In the genomic region with DNA sequence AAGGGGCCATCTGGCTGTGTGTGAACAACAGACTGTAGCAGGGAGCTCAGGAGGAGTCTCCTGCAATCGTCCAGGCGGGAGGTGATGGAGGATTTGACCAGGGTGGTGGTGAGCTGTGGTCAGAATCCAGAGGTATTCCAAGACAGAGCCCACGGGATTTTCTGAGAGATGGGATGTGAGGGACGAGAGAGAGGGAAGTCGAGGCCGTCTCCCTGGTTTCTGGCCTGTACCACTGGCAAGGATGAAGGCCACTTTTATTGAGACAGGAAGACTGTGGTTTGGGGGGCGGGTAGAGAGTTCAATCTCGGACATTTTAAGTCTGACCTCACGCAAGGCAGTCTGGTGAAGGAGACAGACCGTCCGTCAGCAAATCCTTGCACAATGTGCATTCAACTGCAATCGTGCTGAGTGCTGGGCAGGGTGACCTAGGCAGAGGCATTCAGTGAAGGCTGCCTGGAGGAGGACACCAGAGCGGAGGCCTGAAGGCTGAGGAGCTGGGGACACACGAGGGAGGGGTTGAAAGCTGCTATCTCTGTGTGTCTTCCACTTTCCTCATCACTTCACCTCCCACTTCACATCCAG, we compare ENCODE assay signal across 11 cellular contexts. TPM values are rescaled to one million over a fixed set of nuclear protein-coding genes. Genes with fewer than 3 reads are reported as not detected.
DNase-seq lines count a peak whose midpoint lies in the region; ATAC-seq, FAIRE-seq and TF ChIP-seq lines count a peak whose summit lies in the region.
"Had no signal": no experiment of that assay in that cellular context is flagged by ENCODE, and none has a peak within 500 bp of the region (broad histone marks: within the 10 kb centered on the region; RNA-seq: fewer than 3 reads in every experiment).

No MANE protein-coding gene starts in this region.

- peak overlapping the region; percentile 73 for H3K4me2 ChIP-seq in GM12878 (ENCODE audit: control insufficient read depth, insufficient read depth)

- TF ChIP-seq POLR2A in GM12878 (IDR thresholded peaks at IDR 0.05; ENCODE audit: low read depth, low read length): no peak

- H3K9me3 Mint-ChIP-seq in natural killer cell: no peaks in the 10 kb centered on the region

- BruUV-seq in GM12878 (replicated peaks; lab: Mats Ljungman, UMichigan): no TSS peak

- H3K36me3 ChIP-seq in GM12878 (ENCODE audit: control insufficient read depth in 2 of 2, insufficient read depth in 2 of 2, low read length in 1 of 2): peaks cover 3 to 33% of the 10 kb centered on the region in 2 experiments; a peak in 3 of 4 replicates
- H3K36me3 ChIP-seq: breast epithelium had no signal

- FAIRE-seq in GM12878 (lab: Jason Lieb, UNC): peak; percentile 13
- FAIRE-seq: urothelium cell line had no signal

- no peaks in the 10 kb centered on the region for H3K36me3 Mint-ChIP-seq in natural killer cell

- H3K27ac ChIP-seq in GM12878 (ENCODE audit: control insufficient read depth, insufficient read depth): peak overlapping the region; percentile 69

- peaks cover 23% of the 10 kb centered on the region for H3K9me3 ChIP-seq in GM12878 (replicated peaks; ENCODE audit: control insufficient read depth, insufficient read depth, low read length)

- no peaks in the 10 kb centered on the region; the same call in 1 of the 2 replicates for H4K20me1 ChIP-seq in GM12878 (ENCODE audit: control insufficient read depth, insufficient read depth)

- POLR2A ChIA-PET in GM12878 (lab: Charles Lee): interaction anchor here (1.2 to 1.5 kb wide), 3 partner anchors 25 to 72 kb away, joined by 3 to 5 read pairs (median 4); no protein-coding TSS in a partner anchor

- no peaks in the 10 kb centered on the region for H3K27me3 ChIP-seq in GM12878 (replicated peaks in 1 of 2; ENCODE audit: control insufficient read depth in 2 of 2, insufficient read depth in 2 of 2, low read length in 1 of 2)
- H3K27me3 ChIP-seq: breast epithelium had no signal

- no peak for TF ChIP-seq EP300 in GM12878 (IDR thresholded peaks at IDR 0.05; ENCODE audit: borderline replicate concordance in 1 of 2, control insufficient read depth in 1 of 2, low read depth in 2 of 2, low read length in 2 of 2)

- H3K79me2 ChIP-seq in GM12878 (ENCODE audit: control insufficient read depth, insufficient read depth, low read length): peaks cover 93% of the 10 kb centered on the region

- H3K4me3 ChIP-seq in GM12878: 0 out of 2 replicates have a peak overlapping the region, but pooled peaks have one; percentile 28
- H3K4me3 ChIP-seq: breast epithelium had no signal

- ATAC-seq in GM12878: peak; percentile 26
- peak; percentile 8 to 38 (median 35) for ATAC-seq in natural killer cell
- no peak for ATAC-seq in GM19023 (IDR thresholded peaks at IDR 0.05; ENCODE audit: unreplicated experiment)
- ATAC-seq in HG03025 (IDR thresholded peaks at IDR 0.05; ENCODE audit: low FRiP score, unreplicated experiment): no peak

- H3K27ac Mint-ChIP-seq in natural killer cell: no peak overlapping the region

- peaks cover 49% of the 10 kb centered on the region for H3K4me1 ChIP-seq in GM12878 (ENCODE audit: control insufficient read depth, insufficient read depth, low read length)
- H3K4me1 ChIP-seq: breast epithelium had no signal

- intact Hi-C loops in GM12878 (cut with micrococcal nuclease; ENCODE audit: unreplicated experiment) (no loop called here), natural killer cell (cut with micrococcal nuclease) (loop anchor here (2.0 kb wide), 1 partner anchor 15 kb away; no protein-coding TSS in a partner anchor)

- 19% methylated on average over 14 of the region's 14 CpGs for WGBS in GM12878 (ENCODE audit: insufficient coverage, insufficient replicate concordance, low lambda C conversion rate, missing lambda C conversion rate)

- H3K9ac ChIP-seq in GM12878 (ENCODE audit: control insufficient read depth, insufficient read depth, low read length): peak overlapping the region; percentile 24

- no peak for TF ChIP-seq RAD21 in GM12878 (IDR thresholded peaks at IDR 0.05; ENCODE audit: insufficient read depth, low read depth, low read length)

- SMC1A ChIA-PET in GM12878 (lab: Charles Lee; ENCODE audit: uncharacterized antibody, unreplicated experiment): interaction anchor here (1.1 to 4.0 kb wide), 6 partner anchors 14 to 131 kb away, joined by 3 to 15 read pairs (median 4); no protein-coding TSS in a partner anchor

- TF ChIP-seq CTCF in GM12878 (IDR thresholded peaks at IDR 0.05 in 2 of 3, conservative IDR thresholded peaks at IDR 0.05 in 1 of 3; ENCODE audit: control insufficient read depth in 2 of 3, extremely low read depth in 1 of 3, insufficient read depth in 1 of 3, low read depth in 3 of 3, low read length in 3 of 3) (no peak), natural killer cell (IDR thresholded peaks at IDR 0.05) (no peak)

- RAD21 ChIA-PET in GM12878 (lab: Charles Lee; ENCODE audit: unreplicated experiment): interaction anchor here (0.6 to 1.6 kb wide), 3 partner anchors 10 to 33 kb away, joined by 3 to 6 read pairs (median 5); no protein-coding TSS in a partner anchor

- H2AFZ ChIP-seq in GM12878 (ENCODE audit: control insufficient read depth, low read depth, low read length): no peak overlapping the region

- peak overlapping the region; percentile 80 for H3K4me3 Mint-ChIP-seq in natural killer cell

- in situ Hi-C loops in GM12878 (cut with MboI): no loop called here

- CTCF ChIA-PET in GM12878 (lab: Yijun Ruan, JAX): interaction anchor here (1.1 kb wide), 2 partner anchors 33 to 131 kb away, joined by 3 to 5 read pairs; no protein-coding TSS in a partner anchor

- DNase-seq in CD1c-positive myeloid dendritic cell (ENCODE audit: extremely low spot score): peak; percentile 82
- DNase-seq in MV-4-11 (lab: John Stamatoyannopoulos, UW): peak; percentile 92
- DNase-seq in GM12878 (ENCODE audit: low read depth, low spot score): no peak
- DNase-seq in natural killer cell: no peak
- DNase-seq in NCI-H748 treated with DMSO at 0.1 percent for 48 hours (lab: John Stamatoyannopoulos, UW): no peak
- DNase-seq in germinal center (ENCODE audit: low spot score): no peak
- DNase-seq: DND-41 had no signal

- H3K4me1 Mint-ChIP-seq in natural killer cell: peaks cover 85 to 92% of the 10 kb centered on the region in 2 donors

- no peaks in the 10 kb centered on the region for H3K27me3 Mint-ChIP-seq in natural killer cell (ENCODE audit: low read depth in 2 of 2)

TF ChIP-seq in GM12878, 131 proteins besides CTCF, POLR2A, EP300 and RAD21 (continues in another document):
- TF ChIP-seq RUNX3 (IDR thresholded peaks at IDR 0.05; ENCODE audit: low read length) (peak; percentile 88), CHD4 (IDR thresholded peaks at IDR 0.05) (no peak), STAT1 (conservative IDR thresholded peaks at IDR 0.05) (no peak), HDAC6 (IDR thresholded peaks at IDR 0.05; ENCODE audit: unreplicated experiment) (no peak)
- TF ChIP-seq, protein P1, sequence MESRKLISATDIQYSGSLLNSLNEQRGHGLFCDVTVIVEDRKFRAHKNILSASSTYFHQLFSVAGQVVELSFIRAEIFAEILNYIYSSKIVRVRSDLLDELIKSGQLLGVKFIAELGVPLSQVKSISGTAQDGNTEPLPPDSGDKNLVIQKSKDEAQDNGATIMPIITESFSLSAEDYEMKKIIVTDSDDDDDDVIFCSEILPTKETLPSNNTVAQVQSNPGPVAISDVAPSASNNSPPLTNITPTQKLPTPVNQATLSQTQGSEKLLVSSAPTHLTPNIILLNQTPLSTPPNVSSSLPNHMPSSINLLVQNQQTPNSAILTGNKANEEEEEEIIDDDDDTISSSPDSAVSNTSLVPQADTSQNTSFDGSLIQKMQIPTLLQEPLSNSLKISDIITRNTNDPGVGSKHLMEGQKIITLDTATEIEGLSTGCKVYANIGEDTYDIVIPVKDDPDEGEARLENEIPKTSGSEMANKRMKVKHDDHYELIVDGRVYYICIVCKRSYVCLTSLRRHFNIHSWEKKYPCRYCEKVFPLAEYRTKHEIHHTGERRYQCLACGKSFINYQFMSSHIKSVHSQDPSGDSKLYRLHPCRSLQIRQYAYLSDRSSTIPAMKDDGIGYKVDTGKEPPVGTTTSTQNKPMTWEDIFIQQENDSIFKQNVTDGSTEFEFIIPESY (IDR thresholded peaks at IDR 0.05): no peak

RNA-seq across cellular contexts. Expression of a gene that starts 53.9 kb away (rescaled TPM):
- total RNA-seq in GM12878 (2013; cell fraction: nucleolus; rRNA removed): 138 and 148 TPM in 2 replicates
- total RNA-seq in GM12878 (2014; rRNA removed): 79.5 and 82.6 TPM in 2 replicates
- total RNA-seq in GM12878 (2014; rRNA removed; fragmentation: Illumina TruSeq; extraction: Trizol): 41.9 and 48.6 TPM in 2 replicates
- total RNA-seq in GM12878 (2021): 108 and 114 TPM in 2 replicates
- polyA plus RNA-seq in GM12878 (2011; ENCODE audit: low read depth): 23.6 TPM
- polyA plus RNA-seq in GM12878 (2011; rRNA removed): 16.3 and 29.3 TPM in 2 replicates
- polyA plus RNA-seq in GM12878 (2011; cell fraction: cytosol; rRNA removed): 30.8 and 32.4 TPM in 2 replicates
- 74.6 and 90.7 TPM in 2 replicates for polyA plus RNA-seq in GM12878 (2011; cell fraction: nucleus; rRNA removed)
- polyA plus RNA-seq in GM12878 (2012): 56.3 and 62.3 TPM in 2 replicates
- polyA plus RNA-seq in GM12878 (2014; fragmentation: Illumina TruSeq; extraction: Trizol): 25.2 and 49.0 TPM in 2 replicates
- polyA plus RNA-seq in GM12878 (2014; fragmentation: Nextera tagmentation; extraction: Ambion mirVana): 1 to 10 TPM; 2.6 to 6.7 TPM
- polyA plus RNA-seq in GM12878 (2014; rRNA removed): 60.5 and 76.1 TPM in 2 replicates
- 10 to 100 TPM; 17.7 to 22.1 TPM for polyA plus RNA-seq in GM12878 (2016; fragmentation: Nextera tagmentation; extraction: Ambion mirVana)
- polyA minus RNA-seq in GM12878 (2011; rRNA and poly(A)+ RNA removed): 42.1 and 65.5 TPM in 2 replicates
- polyA minus RNA-seq in GM12878 (2011; cell fraction: cytosol; rRNA and poly(A)+ RNA removed): 21.6 and 22.1 TPM in 2 replicates
- 31.8 and 50.9 TPM in 2 replicates for polyA minus RNA-seq in GM12878 (2011; cell fraction: nucleus; rRNA and poly(A)+ RNA removed)
- total RNA-seq in natural killer cell: 100 to 1,000 TPM; 382 to 392 (median 389) TPM

Comparison
In these comparisons a context has a peak if more than half of its experiments do, and no peak if none do; other contexts are left out.
1. DNase-seq: peak in CD1c-positive myeloid dendritic cell (single experiment) and MV-4-11 (single experiment); none in GM12878 (single experiment), natural killer cell (single experiment), NCI-H748 treated with DMSO at 0.1 percent for 48 hours (single experiment) and germinal center (single experiment).
2. ATAC-seq: peak in GM12878 (single experiment) and natural killer cell (3 of 3); none in GM19023 (single experiment) and HG03025 (single experiment).